ENCODE assay signal across 8 cellular contexts in the genomic region with DNA sequence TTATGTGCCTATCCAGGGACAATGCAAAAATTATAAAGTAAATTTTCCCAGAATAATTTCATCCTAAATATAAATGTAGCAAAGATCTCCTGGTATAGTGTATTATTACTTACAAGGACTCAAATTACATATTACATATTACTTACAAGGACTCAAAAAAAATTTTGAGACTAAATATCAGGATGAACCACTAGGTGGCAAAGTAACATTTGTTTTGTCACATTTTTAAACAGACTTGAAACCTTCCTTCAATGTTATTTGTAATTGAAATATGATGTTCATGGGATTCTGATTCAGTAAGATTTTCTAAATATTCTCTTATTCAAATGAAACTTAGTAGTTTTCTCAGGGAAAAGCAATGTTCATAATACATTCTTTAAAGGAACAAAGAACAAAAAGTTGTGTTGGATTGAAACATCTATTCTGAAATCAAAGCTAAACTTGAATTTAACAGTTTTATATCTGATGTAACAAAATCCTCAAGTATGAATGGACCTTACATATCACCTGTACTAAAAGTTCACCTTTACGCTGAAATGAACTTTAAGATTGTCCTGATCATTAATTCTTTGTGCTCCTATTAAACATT.
A peak's percentile ranks its signal among the peaks of the same experiment; 100 is the strongest.
DNase-seq lines count a peak whose midpoint lies in the region; ATAC-seq and TF ChIP-seq lines count a peak whose summit lies in the region.

No MANE protein-coding gene starts in this region.

- H3K36me3 ChIP-seq in H7 (replicated peaks; ENCODE audit: control insufficient read depth, insufficient read depth, low read length) (no peaks in the 10 kb centered on the region), lung (ENCODE audit: control insufficient read depth in 2 of 2, insufficient read depth in 2 of 2, low read length in 2 of 2) (no peaks in the 10 kb centered on the region), ovary (no peaks in the 10 kb centered on the region)

- CTCF ChIA-PET in CD4-positive, alpha-beta T cell (lab: Charles Lee), result no interaction called here
- CTCF ChIA-PET in MCF 10A (lab: Yijun Ruan, JAX), result interaction anchor here (0.6 to 3.2 kb wide), 17 partner anchors 10 to 1280 kb away, joined by 3 to 13 read pairs (median 4); a partner anchor contains a TSS

- H3K27me3 Mint-ChIP-seq in CD4-positive, alpha-beta T cell, result no peaks in the 10 kb centered on the region
- no peaks in the 10 kb centered on the region for H3K27me3 Mint-ChIP-seq in MCF 10A (ENCODE audit: insufficient read depth, unreplicated experiment)

- no peaks in the 10 kb centered on the region for H3K9me3 Mint-ChIP-seq in CD4-positive, alpha-beta T cell
- no peaks in the 10 kb centered on the region for H3K9me3 Mint-ChIP-seq in MCF 10A (ENCODE audit: unreplicated experiment)

- no peak for TF ChIP-seq EP300 in ovary (IDR thresholded peaks at IDR 0.05)

- ATAC-seq in CD4-positive, alpha-beta T cell (ENCODE audit: poor library complexity), result no peak
- ATAC-seq in lung (ENCODE audit: insufficient read depth, low FRiP score), result no peak

- no TSS peak for BruUV-seq in MCF 10A (replicated peaks; lab: Mats Ljungman, UMichigan)

- peak; percentile 49 for TF ChIP-seq CTCF in CD4-positive, alpha-beta T cell (IDR thresholded peaks at IDR 0.05)
- peak; percentile 46 for TF ChIP-seq CTCF in MCF 10A (IDR thresholded peaks at IDR 0.05; ENCODE audit: unreplicated experiment)
- peak; percentile 25 for TF ChIP-seq CTCF in lung (IDR thresholded peaks at IDR 0.05; ENCODE audit: control extremely low read depth, extremely low read depth)
- TF ChIP-seq CTCF in ovary (IDR thresholded peaks at IDR 0.05), result peak in 1 of 3 donors; percentile 30

- DNase-seq in CD4-positive, alpha-beta T cell, result no peak
- DNase-seq in H7 (peak; percentile 21), NCI-H345 (lab: John Stamatoyannopoulos, UW) (peak; percentile 61), MCF 10A (ENCODE audit: unreplicated experiment) (peak; percentile 61), lung (ENCODE audit: low spot score) (no peak), ovary (no peak), germinal center (ENCODE audit: low spot score) (no peak), HK-2 (ENCODE audit: unreplicated experiment) (no peak)

- H3K4me3 ChIP-seq in H7 (ENCODE audit: insufficient read depth, low read depth, low read length), result no peak overlapping the region
- H3K4me3 ChIP-seq in lung, result no peak overlapping the region
- H3K4me3 ChIP-seq in ovary, result no peak overlapping the region

- H3K27me3 ChIP-seq in CD4-positive, alpha-beta T cell (ENCODE audit: control insufficient read depth, insufficient read depth, low read length), result no peaks in the 10 kb centered on the region
- no peaks in the 10 kb centered on the region for H3K27me3 ChIP-seq in H7 (ENCODE audit: control insufficient read depth, insufficient read depth, low read length)
- no peaks in the 10 kb centered on the region for H3K27me3 ChIP-seq in lung (ENCODE audit: control insufficient read depth, insufficient read depth)
- no peaks in the 10 kb centered on the region for H3K27me3 ChIP-seq in ovary

- H3K9me3 ChIP-seq in CD4-positive, alpha-beta T cell (ENCODE audit: control insufficient read depth, low read length), result no peaks in the 10 kb centered on the region
- H3K9me3 ChIP-seq in lung (ENCODE audit: control insufficient read depth in 2 of 2, insufficient read depth in 1 of 2, low read length in 1 of 2), result peaks cover 0 to 6% of the 10 kb centered on the region in 2 donors
- H3K9me3 ChIP-seq in ovary, result no peaks in the 10 kb centered on the region

- POLR2A ChIA-PET in CD4-positive, alpha-beta T cell (lab: Charles Lee), result no interaction called here
- POLR2A ChIA-PET in MCF 10A (lab: Yijun Ruan, JAX), result interaction anchor here (1.0 kb wide), 2 partner anchors 29 to 74 kb away, joined by 3 to 4 read pairs; no protein-coding TSS in a partner anchor

- H3K27ac Mint-ChIP-seq in CD4-positive, alpha-beta T cell, result no peak overlapping the region
- H3K27ac Mint-ChIP-seq in MCF 10A (ENCODE audit: low read depth, unreplicated experiment), result no peak overlapping the region

- intact Hi-C loops in CD4-positive, alpha-beta T cell (cut with DNase I, micrococcal nuclease), result loop anchor here (1.0 to 2.0 kb wide), 3 partner anchors 332 to 600 kb away; no protein-coding TSS in a partner anchor
- intact Hi-C loops in MCF 10A (cut with micrococcal nuclease) (loop anchor here (1.0 to 10.0 kb wide), 5 partner anchors 74 to 624 kb away; a partner anchor contains a TSS), ovary (cut with DNase I) (no loop called here)

- no peak overlapping the region for H3K27ac ChIP-seq in CD4-positive, alpha-beta T cell (ENCODE audit: low read depth, low read length)
- H3K27ac ChIP-seq in lung (ENCODE audit: low read depth in 1 of 2, low read length in 1 of 2) (no peak overlapping the region), ovary (no peak overlapping the region)

- TF ChIP-seq POLR2A in ovary (IDR thresholded peaks at IDR 0.05), result no peak

- H3K4me1 Mint-ChIP-seq in CD4-positive, alpha-beta T cell (ENCODE audit: low read depth), result no peaks in the 10 kb centered on the region
- H3K4me1 Mint-ChIP-seq in MCF 10A (ENCODE audit: insufficient read depth, unreplicated experiment), result no peaks in the 10 kb centered on the region

- H3K4me1 ChIP-seq in lung (ENCODE audit: control insufficient read depth in 2 of 2, insufficient read depth in 2 of 2, low read length in 2 of 2), result no peaks in the 10 kb centered on the region
- H3K4me1 ChIP-seq in ovary (ENCODE audit: insufficient read depth), result no peaks in the 10 kb centered on the region

- WGBS in lung, 2 donors, result 87 to 94% methylated on average over 1 of the region's 1 CpG
- 79 to 92% (median 83%) methylated on average over 1 of the region's 1 CpG for WGBS in ovary, 3 donors

- H3K36me3 Mint-ChIP-seq in CD4-positive, alpha-beta T cell (ENCODE audit: low read depth), result no peaks in the 10 kb centered on the region
- H3K36me3 Mint-ChIP-seq in MCF 10A (ENCODE audit: insufficient read depth, unreplicated experiment), result no peaks in the 10 kb centered on the region

- H3K4me3 Mint-ChIP-seq in CD4-positive, alpha-beta T cell, result no peak overlapping the region
- no peak overlapping the region for H3K4me3 Mint-ChIP-seq in MCF 10A (ENCODE audit: unreplicated experiment)

Comparison
In these comparisons a context has a peak if more than half of its experiments do, and no peak if none do; other contexts are left out.
1. DNase-seq: peak in H7 (single experiment), NCI-H345 (single experiment) and MCF 10A (single experiment); none in CD4-positive, alpha-beta T cell (0 of 10), lung (single experiment), ovary (0 of 5), germinal center (single experiment) and HK-2 (single experiment).
2. intact Hi-C loops: an anchor here in CD4-positive, alpha-beta T cell (1.0 to 2.0 kb wide) and MCF 10A (1.0 to 10.0 kb wide); none called in ovary.